Comparison of ENCODE assay signal across 9 cellular contexts in the genomic region with DNA sequence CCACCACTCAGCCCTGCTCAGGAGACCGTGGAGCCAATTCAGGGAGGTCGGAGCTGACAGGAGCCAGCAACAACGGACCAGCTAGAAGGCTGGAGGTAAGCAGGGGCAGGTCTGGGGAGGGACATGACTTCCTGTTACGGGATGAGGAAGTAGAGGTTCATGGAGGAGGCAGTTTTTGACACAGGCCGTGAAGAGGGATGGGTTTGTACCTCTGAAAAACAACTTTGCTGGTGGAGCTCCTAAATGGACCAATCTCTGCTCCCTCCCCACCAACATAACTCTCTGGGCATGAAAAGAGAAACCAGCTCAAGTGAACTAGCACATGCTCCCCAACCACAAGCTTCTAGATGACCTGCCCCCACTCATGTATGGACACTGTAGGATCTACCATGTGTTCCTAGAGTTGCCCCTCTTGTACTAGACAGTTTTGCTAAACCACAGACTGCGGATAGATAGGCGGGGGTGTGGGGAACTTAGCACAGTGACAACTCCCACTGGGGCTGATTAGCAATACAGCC. TPM values are rescaled to one million over a fixed set of nuclear protein-coding genes. Genes with fewer than 3 reads are reported as not detected.
DNase-seq lines count a peak whose midpoint lies in the region; ATAC-seq and FAIRE-seq lines count a peak whose summit lies in the region.
"Had no signal": no experiment of that assay in that cellular context is flagged by ENCODE, and none has a peak within 500 bp of the region (broad histone marks: within the 10 kb centered on the region; RNA-seq: fewer than 3 reads in every experiment).

No MANE protein-coding gene starts in this region.

- H3K4me3 Mint-ChIP-seq in activated naive CD8-positive, alpha-beta T cell treated with anti-CD3 and anti-CD28 coated beads, Interleukin-2, amount 50 U/mL, for 24 hours, result no peak overlapping the region
- no peak overlapping the region for H3K4me3 Mint-ChIP-seq in activated T-cell treated with anti-CD3 and anti-CD28 coated beads, Interleukin-2, amount 50 U/mL, for 72 hours

- FAIRE-seq in RCC 7860 (lab: Jason Lieb, UNC), result no peak

- peak overlapping the region; percentile 52 for H3K27ac Mint-ChIP-seq in activated naive CD8-positive, alpha-beta T cell treated with anti-CD3 and anti-CD28 coated beads, Interleukin-2, amount 50 U/mL, for 24 hours
- no peak overlapping the region for H3K27ac Mint-ChIP-seq in activated T-cell treated with anti-CD3 and anti-CD28 coated beads, Interleukin-2, amount 50 U/mL, for 72 hours

- H3K36me3 Mint-ChIP-seq in activated naive CD8-positive, alpha-beta T cell treated with anti-CD3 and anti-CD28 coated beads, Interleukin-2, amount 50 U/mL, for 24 hours (ENCODE audit: low read depth), result peaks cover 8% of the 10 kb centered on the region
- peaks cover 2 to 3% of the 10 kb centered on the region in 2 donors for H3K36me3 Mint-ChIP-seq in activated T-cell treated with anti-CD3 and anti-CD28 coated beads, Interleukin-2, amount 50 U/mL, for 72 hours (ENCODE audit: insufficient read depth in 2 of 2)

- peak; percentile 54 for ATAC-seq in GM19023 (IDR thresholded peaks at IDR 0.05; ENCODE audit: unreplicated experiment)
- ATAC-seq in activated naive CD8-positive, alpha-beta T cell treated with anti-CD3 and anti-CD28 coated beads, Interleukin-2, amount 50 U/mL, for 24 hours, result no peak
- no peak for ATAC-seq in activated T-cell treated with anti-CD3 and anti-CD28 coated beads, Interleukin-2, amount 50 U/mL, for 72 hours (replicated peaks in 1 of 2)

- H3K27me3 Mint-ChIP-seq in activated naive CD8-positive, alpha-beta T cell treated with anti-CD3 and anti-CD28 coated beads, Interleukin-2, amount 50 U/mL, for 24 hours, result no peaks in the 10 kb centered on the region
- no peaks in the 10 kb centered on the region for H3K27me3 Mint-ChIP-seq in activated T-cell treated with anti-CD3 and anti-CD28 coated beads, Interleukin-2, amount 50 U/mL, for 72 hours (ENCODE audit: low read depth)

- DNase-seq in AML-193 (lab: John Stamatoyannopoulos, UW), result peak; percentile 23 to 26
- peak; percentile 68 to 69 for DNase-seq in Kasumi-1 (lab: John Stamatoyannopoulos, UW)
- no peak for DNase-seq in activated naive CD8-positive, alpha-beta T cell treated with anti-CD3 and anti-CD28 coated beads, Interleukin-2, amount 50 U/mL, for 24 hours
- DNase-seq in activated CD8-positive, alpha-beta memory T cell treated with anti-CD3 and anti-CD28 coated beads, Interleukin-2, amount 50 U/mL, for 48 hours, result no peak
- DNase-seq in activated T-cell treated with anti-CD3 and anti-CD28 coated beads, Interleukin-2, amount 50 U/mL, for 72 hours, result no peak
- no peak for DNase-seq in NCI-H1105 (lab: John Stamatoyannopoulos, UW)
- no peak for DNase-seq in RCC 7860 (ENCODE audit: low spot score)
- DNase-seq: Peyer's patch had no signal

- no peaks in the 10 kb centered on the region for H3K9me3 Mint-ChIP-seq in activated naive CD8-positive, alpha-beta T cell treated with anti-CD3 and anti-CD28 coated beads, Interleukin-2, amount 50 U/mL, for 24 hours
- no peaks in the 10 kb centered on the region for H3K9me3 Mint-ChIP-seq in activated T-cell treated with anti-CD3 and anti-CD28 coated beads, Interleukin-2, amount 50 U/mL, for 72 hours

- H3K4me1 Mint-ChIP-seq in activated naive CD8-positive, alpha-beta T cell treated with anti-CD3 and anti-CD28 coated beads, Interleukin-2, amount 50 U/mL, for 24 hours, result peaks cover 38% of the 10 kb centered on the region
- peaks cover 43% of the 10 kb centered on the region for H3K4me1 Mint-ChIP-seq in activated T-cell treated with anti-CD3 and anti-CD28 coated beads, Interleukin-2, amount 50 U/mL, for 72 hours (ENCODE audit: low read depth)

RNA-seq across cellular contexts. Expression of a gene that starts 31.4 kb away (rescaled TPM):
- total RNA-seq in activated T-cell treated with anti-CD3 and anti-CD28 coated beads, Interleukin-2, amount 50 U/mL, for 72 hours, result 10 to 100 TPM; 38.4 to 46.8 TPM

Comparison
In these comparisons a context has a peak if more than half of its experiments do, and no peak if none do; other contexts are left out.
1. DNase-seq: peak in AML-193 (2 of 2) and Kasumi-1 (2 of 2); none in activated naive CD8-positive, alpha-beta T cell treated with anti-CD3 and anti-CD28 coated beads, Interleukin-2, amount 50 U/mL, for 24 hours (single experiment), activated CD8-positive, alpha-beta memory T cell treated with anti-CD3 and anti-CD28 coated beads, Interleukin-2, amount 50 U/mL, for 48 hours (single experiment), activated T-cell treated with anti-CD3 and anti-CD28 coated beads, Interleukin-2, amount 50 U/mL, for 72 hours (0 of 2), NCI-H1105 (single experiment) and RCC 7860 (single experiment).